13 cellular contexts compared by ENCODE assay signal in genomic region chr1:226799634-226800281, GRCh38.
DNase-seq lines count a peak whose midpoint lies in the region; ATAC-seq and TF ChIP-seq lines count a peak whose summit lies in the region.
"Had no signal": no experiment of that assay in that cellular context is flagged by ENCODE, and none has a peak within 500 bp of the region (broad histone marks: within the 10 kb centered on the region; RNA-seq: fewer than 3 reads in every experiment).

No MANE protein-coding gene starts in this region.

- H3K9me3 ChIP-seq in stomach = no peaks in the 10 kb centered on the region

- no peaks in the 10 kb centered on the region for H3K27me3 ChIP-seq in stomach
- H3K27me3 ChIP-seq: dorsolateral prefrontal cortex had no signal

- no peak for TF ChIP-seq POLR2A in stomach (IDR thresholded peaks at IDR 0.05)

- no peak for TF ChIP-seq CTCF in stomach (IDR thresholded peaks at IDR 0.05)

- peak overlapping the region in 4 of 5 donors; percentile 46 to 79 (median 57) for H3K27ac ChIP-seq in stomach

- peak overlapping the region; percentile 82 for H3K27ac Mint-ChIP-seq in activated naive CD4-positive, alpha-beta T cell treated with anti-CD3 and anti-CD28 coated beads for 36 hours
- H3K27ac Mint-ChIP-seq in activated T-helper 1 cell treated with anti-CD3 and anti-CD28 coated beads, Interleukin-12 subunit alpha, Interleukin-12 subunit beta, Interleukin-2, Interleukin-4 antibody, amounts not matched to agents 30 ng/mL and 10 ng/mL and 1 ng/mL, durations not matched to agents 14 hours and 24 hours and 36 hours = peak overlapping the region; percentile 50

- no peaks in the 10 kb centered on the region for H3K27me3 Mint-ChIP-seq in activated naive CD4-positive, alpha-beta T cell treated with anti-CD3 and anti-CD28 coated beads for 36 hours (ENCODE audit: low read depth)
- H3K27me3 Mint-ChIP-seq in activated T-helper 1 cell treated with anti-CD3 and anti-CD28 coated beads, Interleukin-12 subunit alpha, Interleukin-12 subunit beta, Interleukin-2, Interleukin-4 antibody, amounts not matched to agents 30 ng/mL and 10 ng/mL and 1 ng/mL, durations not matched to agents 14 hours and 24 hours and 36 hours (ENCODE audit: insufficient read depth) = peaks cover 8% of the 10 kb centered on the region

- H3K36me3 Mint-ChIP-seq in activated naive CD4-positive, alpha-beta T cell treated with anti-CD3 and anti-CD28 coated beads for 36 hours (ENCODE audit: low read depth) = no peaks in the 10 kb centered on the region
- H3K36me3 Mint-ChIP-seq in activated T-helper 1 cell treated with anti-CD3 and anti-CD28 coated beads, Interleukin-12 subunit alpha, Interleukin-12 subunit beta, Interleukin-2, Interleukin-4 antibody, amounts not matched to agents 30 ng/mL and 10 ng/mL and 1 ng/mL, durations not matched to agents 14 hours and 24 hours and 36 hours (ENCODE audit: low read depth) = no peaks in the 10 kb centered on the region

- intact Hi-C loops in activated naive CD4-positive, alpha-beta T cell treated with anti-CD3 and anti-CD28 coated beads for 36 hours (cut with micrococcal nuclease) = loop anchor here (1.0 to 2.0 kb wide), 2 partner anchors 25 to 60 kb away; partner anchors contain the start of gene ITPKB
- intact Hi-C loops in activated T-helper 1 cell treated with anti-CD3 and anti-CD28 coated beads, Interleukin-12 subunit alpha, Interleukin-12 subunit beta, Interleukin-2, Interleukin-4 antibody, amounts not matched to agents 30 ng/mL and 10 ng/mL and 1 ng/mL, durations not matched to agents 14 hours and 24 hours and 36 hours (cut with micrococcal nuclease) = loop anchor here (1.0 to 5.0 kb wide), 3 partner anchors 29 to 173 kb away; no protein-coding TSS in a partner anchor
- intact Hi-C loops in left ventricle myocardium superior (cut with micrococcal nuclease) (no loop called here), stomach (cut with DNase I; ENCODE audit: low total_unique reads) (no loop called here)

- peak overlapping the region; percentile 38 for H3K4me3 Mint-ChIP-seq in activated naive CD4-positive, alpha-beta T cell treated with anti-CD3 and anti-CD28 coated beads for 36 hours
- H3K4me3 Mint-ChIP-seq in activated T-helper 1 cell treated with anti-CD3 and anti-CD28 coated beads, Interleukin-12 subunit alpha, Interleukin-12 subunit beta, Interleukin-2, Interleukin-4 antibody, amounts not matched to agents 30 ng/mL and 10 ng/mL and 1 ng/mL, durations not matched to agents 14 hours and 24 hours and 36 hours = peak overlapping the region; percentile 70

- peak; percentile 17 for TF ChIP-seq EP300 in stomach (IDR thresholded peaks at IDR 0.05)

- DNase-seq in activated naive CD4-positive, alpha-beta T cell treated with anti-CD3 and anti-CD28 coated beads for 36 hours = no peak
- DNase-seq in activated naive CD4-positive, alpha-beta T cell treated with anti-CD3 and anti-CD28 coated beads, Interleukin-2, amount 50 U/mL, for 16 hours = no peak
- no peak for DNase-seq in activated T-helper 1 cell treated with anti-CD3 and anti-CD28 coated beads, Interleukin-12 subunit alpha, Interleukin-12 subunit beta, Interleukin-2, Interleukin-4 antibody, amounts not matched to agents 30 ng/mL and 10 ng/mL and 1 ng/mL, durations not matched to agents 14 hours and 24 hours and 36 hours (ENCODE audit: low spot score)
- no peak for DNase-seq in left ventricle myocardium superior
- no peak for DNase-seq in stomach
- DNase-seq in HT-29 (ENCODE audit: low spot score) = no peak
- DNase-seq in retina = no peak
- no peak for DNase-seq in activated gamma-delta T cell (lab: John Stamatoyannopoulos, UW)
- DNase-seq: DMS153, dorsolateral prefrontal cortex, NCI-H1105 treated with DMSO at 0.1 percent for 48 hours, NCI-H446 treated with DMSO at 0.1 percent for 48 hours, PC-3 had no signal

- WGBS in stomach, 5 donors = 65 to 82% (median 77%) methylated on average over 12 of the region's 12 CpGs

- H3K4me1 ChIP-seq in stomach = peaks cover 0 to 16% (median 6%) of the 10 kb centered on the region in 4 donors

- H3K4me1 Mint-ChIP-seq in activated naive CD4-positive, alpha-beta T cell treated with anti-CD3 and anti-CD28 coated beads for 36 hours (ENCODE audit: low read depth) = peaks cover 31% of the 10 kb centered on the region
- H3K4me1 Mint-ChIP-seq in activated T-helper 1 cell treated with anti-CD3 and anti-CD28 coated beads, Interleukin-12 subunit alpha, Interleukin-12 subunit beta, Interleukin-2, Interleukin-4 antibody, amounts not matched to agents 30 ng/mL and 10 ng/mL and 1 ng/mL, durations not matched to agents 14 hours and 24 hours and 36 hours (ENCODE audit: low read depth) = peaks cover 29% of the 10 kb centered on the region

- peak; percentile 23 for ATAC-seq in left ventricle myocardium superior
- ATAC-seq: PC-3 had no signal

- H3K36me3 ChIP-seq in stomach = no peaks in the 10 kb centered on the region

- no peaks in the 10 kb centered on the region for H3K9me3 Mint-ChIP-seq in activated naive CD4-positive, alpha-beta T cell treated with anti-CD3 and anti-CD28 coated beads for 36 hours
- no peaks in the 10 kb centered on the region for H3K9me3 Mint-ChIP-seq in activated T-helper 1 cell treated with anti-CD3 and anti-CD28 coated beads, Interleukin-12 subunit alpha, Interleukin-12 subunit beta, Interleukin-2, Interleukin-4 antibody, amounts not matched to agents 30 ng/mL and 10 ng/mL and 1 ng/mL, durations not matched to agents 14 hours and 24 hours and 36 hours

- CTCF ChIA-PET in activated naive CD4-positive, alpha-beta T cell treated with anti-CD3 and anti-CD28 coated beads for 36 hours (lab: Charles Lee) = interaction anchor here (0.6 to 0.7 kb wide), 4 partner anchors 16 to 173 kb away, joined by 3 to 5 read pairs (median 4); no protein-coding TSS in a partner anchor

- H3K4me3 ChIP-seq in stomach = no peak overlapping the region
- H3K4me3 ChIP-seq: dorsolateral prefrontal cortex had no signal

Comparison
In these comparisons a context has a peak if more than half of its experiments do, and no peak if none do; other contexts are left out.
1. intact Hi-C loops: an anchor here in activated naive CD4-positive, alpha-beta T cell treated with anti-CD3 and anti-CD28 coated beads for 36 hours (1.0 to 2.0 kb wide) and activated T-helper 1 cell treated with anti-CD3 and anti-CD28 coated beads, Interleukin-12 subunit alpha, Interleukin-12 subunit beta, Interleukin-2, Interleukin-4 antibody, amounts not matched to agents 30 ng/mL and 10 ng/mL and 1 ng/mL, durations not matched to agents 14 hours and 24 hours and 36 hours (1.0 to 5.0 kb wide); none called in left ventricle myocardium superior and stomach.